Comparison of ENCODE assay signal across 8 cellular contexts in the genomic region with DNA sequence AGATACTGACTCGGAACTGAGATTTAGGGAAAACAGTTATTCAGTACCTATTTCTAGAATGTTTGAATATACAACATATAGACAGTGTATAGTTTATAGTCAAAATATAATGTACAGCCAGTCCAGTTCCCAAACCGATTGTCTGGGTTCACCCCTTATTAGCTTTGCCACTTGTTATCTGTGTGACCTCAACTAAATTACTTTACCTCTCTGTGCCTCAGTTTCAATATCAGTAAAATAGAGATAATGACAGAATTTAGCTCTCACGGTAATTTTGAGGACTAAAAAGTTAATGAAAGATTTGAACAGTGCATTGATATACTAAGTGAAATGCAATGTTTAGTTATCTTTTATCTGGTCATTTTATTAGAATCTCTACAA. TPM values are rescaled to one million over a fixed set of nuclear protein-coding genes. Genes with fewer than 3 reads are reported as not detected.
DNase-seq lines count a peak whose midpoint lies in the region; ATAC-seq, FAIRE-seq and TF ChIP-seq lines count a peak whose summit lies in the region.

No MANE protein-coding gene starts in this region.

- dilution Hi-C loops in endothelial cell of umbilical vein (cut with MboI; ENCODE audit: extremely low pct_ligation_motif_present, low sequenced_read_pairs), result no loop called here

- CTCF ChIA-PET in Caco-2 (lab: Charles Lee) (interaction anchor here (1.0 kb wide), 1 partner anchor 41 kb away, joined by 3 read pairs; no protein-coding TSS in a partner anchor), PC-9 (lab: Charles Lee) (no interaction called here), endothelial cell of umbilical vein (lab: Charles Lee) (interaction anchor here (1.1 to 2.2 kb wide), 3 partner anchors 14 to 421 kb away, joined by 6 to 11 read pairs (median 6); a partner anchor contains a TSS)

- POLR2A ChIA-PET in Caco-2 (lab: Charles Lee), result interaction anchor here (1.2 kb wide), 1 partner anchor 15 kb away, joined by 3 read pairs; a partner anchor contains a TSS
- POLR2A ChIA-PET in PC-9 (lab: Charles Lee; ENCODE audit: unreplicated experiment), result no interaction called here
- POLR2A ChIA-PET in endothelial cell of umbilical vein (lab: Charles Lee), result interaction anchor here (1.0 kb wide), 1 partner anchor 10 kb away, joined by 5 read pairs; no protein-coding TSS in a partner anchor

- ATAC-seq in esophagus mucosa (no peak), HG02852 (IDR thresholded peaks at IDR 0.05; ENCODE audit: unreplicated experiment) (no peak)

- intact Hi-C loops in Caco-2 (cut with micrococcal nuclease; ENCODE audit: unreplicated experiment), result no loop called here
- intact Hi-C loops in PC-9 (cut with micrococcal nuclease; ENCODE audit: unreplicated experiment), result no loop called here
- intact Hi-C loops in endothelial cell of umbilical vein (cut with micrococcal nuclease), result loop anchor here (2.0 to 5.0 kb wide), 2 partner anchors 16 to 315 kb away; partner anchors contain the start of gene CABLES1

- no peak for FAIRE-seq in endothelial cell of umbilical vein (lab: Jason Lieb, UNC)

- peak overlapping the region; percentile 33 for H3K4me3 ChIP-seq in Caco-2 (ENCODE audit: low read depth, low read length)
- H3K4me3 ChIP-seq in PC-9, result peak overlapping the region; percentile 97
- peak overlapping the region in 1 of 3 experiments; percentile 80 for H3K4me3 ChIP-seq in endothelial cell of umbilical vein (replicated peaks in 1 of 3; ENCODE audit: insufficient read depth in 1 of 3, low read depth in 1 of 3, low read length in 3 of 3)
- peak overlapping the region; percentile 88 for H3K4me3 ChIP-seq in parathyroid adenoma (ENCODE audit: low read depth, low read length)

- TF ChIP-seq CTCF in Caco-2 (IDR thresholded peaks at IDR 0.05; ENCODE audit: insufficient read depth in 1 of 2, low read depth in 1 of 2, low read length in 1 of 2, severe bottlenecking in 1 of 2, unreplicated experiment in 1 of 2) (no peak), PC-9 (conservative IDR thresholded peaks at IDR 0.05) (no peak), endothelial cell of umbilical vein (IDR thresholded peaks at IDR 0.05; ENCODE audit: extremely low read depth in 1 of 2, insufficient read depth in 1 of 2, low read depth in 1 of 2, low read length in 2 of 2) (no peak), parathyroid adenoma (IDR thresholded peaks at IDR 0.05) (no peak)

- BruUV-seq in Caco-2 (replicated peaks; lab: Mats Ljungman, UMichigan), result TSS peak; percentile 92
- no TSS peak for BruUV-seq in PC-9 (replicated peaks; lab: Mats Ljungman, UMichigan)
- BruUV-seq in endothelial cell of umbilical vein (replicated peaks; lab: Mats Ljungman, UMichigan), result no TSS peak

- no peaks in the 10 kb centered on the region for H3K9me1 ChIP-seq in endothelial cell of umbilical vein (replicated peaks; ENCODE audit: control insufficient read depth, extremely low read depth, insufficient read depth, low read length)

- H3K9ac ChIP-seq in endothelial cell of umbilical vein (replicated peaks; ENCODE audit: extremely low read depth, insufficient read depth, low read length) (peak overlapping the region; percentile 85), parathyroid adenoma (no peak overlapping the region)

- DNase-seq in Caco-2 (no peak), PC-9 (no peak), endothelial cell of umbilical vein (ENCODE audit: low read depth, low spot score) (no peak), GF-D8 (lab: John Stamatoyannopoulos, UW) (no peak), superior temporal gyrus (ENCODE audit: extremely low spot score) (no peak)

- H2AFZ ChIP-seq in PC-9 (peak overlapping the region; percentile 81; the same call in 1 of the 2 replicates), endothelial cell of umbilical vein (ENCODE audit: low read depth, low read length) (peak overlapping the region; percentile 3), parathyroid adenoma (peak overlapping the region; percentile 70)

- H3K4me1 Mint-ChIP-seq in Caco-2 (ENCODE audit: low read depth, unreplicated experiment), result no peaks in the 10 kb centered on the region

- H3K36me3 Mint-ChIP-seq in Caco-2 (ENCODE audit: insufficient read depth, unreplicated experiment), result no peaks in the 10 kb centered on the region

- peak overlapping the region; percentile 96 for H3K27ac Mint-ChIP-seq in Caco-2 (ENCODE audit: unreplicated experiment)

- no peaks in the 10 kb centered on the region for H3K9me3 ChIP-seq in Caco-2
- no peaks in the 10 kb centered on the region for H3K9me3 ChIP-seq in PC-9 (ENCODE audit: insufficient read depth, low read depth)
- H3K9me3 ChIP-seq in endothelial cell of umbilical vein (replicated peaks; ENCODE audit: control insufficient read depth, insufficient read depth, low read length), result no peaks in the 10 kb centered on the region
- H3K9me3 ChIP-seq in parathyroid adenoma (ENCODE audit: control insufficient read depth, low read length), result no peaks in the 10 kb centered on the region

- no peaks in the 10 kb centered on the region for H3K27me3 Mint-ChIP-seq in Caco-2 (ENCODE audit: insufficient read depth, unreplicated experiment)

- H3K9me2 ChIP-seq in PC-9 (ENCODE audit: insufficient read depth), result no peaks in the 10 kb centered on the region

- H3K79me2 ChIP-seq in PC-9 (ENCODE audit: low read depth), result peaks cover 42% of the 10 kb centered on the region
- H3K79me2 ChIP-seq in endothelial cell of umbilical vein (ENCODE audit: control insufficient read depth, insufficient read depth, low read length), result peaks cover 40% of the 10 kb centered on the region
- H3K79me2 ChIP-seq in parathyroid adenoma, result peaks cover 27% of the 10 kb centered on the region

- H3K4me1 ChIP-seq in Caco-2 (0 out of 2 replicates have a peak, but pooled peaks cover 6% of the 10 kb centered on the region), PC-9 (replicated peaks; ENCODE audit: insufficient read depth) (peaks cover 23% of the 10 kb centered on the region), endothelial cell of umbilical vein (ENCODE audit: control insufficient read depth, extremely low read depth, insufficient read depth, low read length) (peaks cover 14% of the 10 kb centered on the region), parathyroid adenoma (peaks cover 7% of the 10 kb centered on the region)

- peak overlapping the region; percentile 94 for H3K27ac ChIP-seq in PC-9
- peak overlapping the region; percentile 81 for H3K27ac ChIP-seq in endothelial cell of umbilical vein (ENCODE audit: insufficient read depth, low read depth, low read length)
- peak overlapping the region; percentile 92 for H3K27ac ChIP-seq in parathyroid adenoma

- H3K4me3 Mint-ChIP-seq in Caco-2 (ENCODE audit: unreplicated experiment), result peak overlapping the region; percentile 92

- peaks cover 7% of the 10 kb centered on the region; the same call in 1 of the 2 replicates for H4K20me1 ChIP-seq in PC-9 (ENCODE audit: insufficient read depth)
- H4K20me1 ChIP-seq in endothelial cell of umbilical vein (replicated peaks; ENCODE audit: control insufficient read depth, extremely low read depth, insufficient read depth, low read length), result no peaks in the 10 kb centered on the region

- TF ChIP-seq POLR2A in endothelial cell of umbilical vein (IDR thresholded peaks at IDR 0.05; ENCODE audit: low read depth, low read length), result no peak

- H3K4me2 ChIP-seq in PC-9 (peak overlapping the region; percentile 80), endothelial cell of umbilical vein (ENCODE audit: insufficient read depth, low read length) (peak overlapping the region; percentile 85), parathyroid adenoma (ENCODE audit: low read length) (peak overlapping the region; percentile 69)

- H3F3A ChIP-seq in PC-9 (ENCODE audit: insufficient read depth, low read depth), result peaks cover 29% of the 10 kb centered on the region

- H3K36me3 ChIP-seq in Caco-2 (ENCODE audit: control insufficient read depth, insufficient read depth, low read length) (no peaks in the 10 kb centered on the region), PC-9 (ENCODE audit: low read depth) (no peaks in the 10 kb centered on the region), endothelial cell of umbilical vein (ENCODE audit: control insufficient read depth in 2 of 2, extremely low read depth in 1 of 2, insufficient read depth in 2 of 2, low read length in 2 of 2) (no peaks in the 10 kb centered on the region), parathyroid adenoma (ENCODE audit: control insufficient read depth, insufficient read depth, low read length) (no peaks in the 10 kb centered on the region)

- H3K27me3 ChIP-seq in Caco-2 (replicated peaks; ENCODE audit: control insufficient read depth, insufficient read depth, low read length) (no peaks in the 10 kb centered on the region), PC-9 (ENCODE audit: insufficient read depth, low read depth) (no peaks in the 10 kb centered on the region), endothelial cell of umbilical vein (ENCODE audit: control insufficient read depth in 2 of 2, insufficient read depth in 2 of 2, low read length in 2 of 2) (no peaks in the 10 kb centered on the region), parathyroid adenoma (ENCODE audit: control insufficient read depth, insufficient read depth, low read length) (no peaks in the 10 kb centered on the region)

- H3K9me3 Mint-ChIP-seq in Caco-2 (ENCODE audit: unreplicated experiment), result no peaks in the 10 kb centered on the region

TF ChIP-seq in endothelial cell of umbilical vein, 7 proteins besides CTCF, POLR2A, EP300 and RAD21 (continues in another document):
- no peak for TF ChIP-seq POLR2AphosphoS5 (IDR thresholded peaks at IDR 0.05; ENCODE audit: insufficient read depth, low read depth, low read length)

RNA-seq across cellular contexts. Expression of gene RIOK3, which starts 0.8 kb away (rescaled TPM):
- total RNA-seq in Caco-2 (2022), result 28.1 and 32.4 TPM in 2 replicates
- 34.1 and 39.9 TPM in 2 replicates for total RNA-seq in PC-9 (2021)
- total RNA-seq in endothelial cell of umbilical vein, result 50.7 and 55.7 TPM in 2 replicates
- 12.4 and 14.8 TPM in 2 replicates for polyA plus RNA-seq in endothelial cell of umbilical vein
- 18.1 and 19.6 TPM in 2 replicates for polyA plus RNA-seq in endothelial cell of umbilical vein (2011; cell fraction: cytosol; rRNA removed)
- 49.5 and 55.9 TPM in 2 replicates for polyA plus RNA-seq in endothelial cell of umbilical vein (2011; cell fraction: nucleus; rRNA removed)
- polyA plus RNA-seq in endothelial cell of umbilical vein (2012), result 40.6 and 42.5 TPM in 2 replicates
- polyA minus RNA-seq in endothelial cell of umbilical vein, result 25.1 and 27.5 TPM in 2 replicates
- polyA minus RNA-seq in endothelial cell of umbilical vein (2011; cell fraction: cytosol; rRNA and poly(A)+ RNA removed), result 29.1 TPM
- polyA minus RNA-seq in endothelial cell of umbilical vein (2011; cell fraction: nucleus; rRNA and poly(A)+ RNA removed), result 30.4 and 37.9 TPM in 2 replicates
- total RNA-seq in esophagus mucosa, result 119 TPM

RNA-seq across cellular contexts. Expression of gene RMC1, which starts 51.0 kb away (rescaled TPM):
- total RNA-seq in Caco-2 (2022) (12.1 and 12.9 TPM in 2 replicates), PC-9 (2021) (14.5 and 19.6 TPM in 2 replicates), endothelial cell of umbilical vein (27.8 and 29.7 TPM in 2 replicates), esophagus mucosa (17.4 TPM)
- 26.2 and 27.4 TPM in 2 replicates for polyA plus RNA-seq in endothelial cell of umbilical vein
- polyA plus RNA-seq in endothelial cell of umbilical vein (2011; cell fraction: cytosol; rRNA removed), result 20.6 and 21.6 TPM in 2 replicates
- 57.5 and 72.0 TPM in 2 replicates for polyA plus RNA-seq in endothelial cell of umbilical vein (2011; cell fraction: nucleus; rRNA removed)
- 21.3 and 22.2 TPM in 2 replicates for polyA plus RNA-seq in endothelial cell of umbilical vein (2012)
- 20.7 and 21.1 TPM in 2 replicates for polyA minus RNA-seq in endothelial cell of umbilical vein
- 12.3 TPM for polyA minus RNA-seq in endothelial cell of umbilical vein (2011; cell fraction: cytosol; rRNA and poly(A)+ RNA removed)
- polyA minus RNA-seq in endothelial cell of umbilical vein (2011; cell fraction: nucleus; rRNA and poly(A)+ RNA removed), result 17.9 and 22.2 TPM in 2 replicates

Comparison
In these comparisons a context has a peak if more than half of its experiments do, and no peak if none do; other contexts are left out.
1. H2AFZ ChIP-seq: peak in every context shown above with its lines; median percentile 81 in PC-9; 70 in parathyroid adenoma; 3 in endothelial cell of umbilical vein.